Comparison of ENCODE assay signal across 20 cellular contexts in genomic region chr7:104142147-104142546, GRCh38.
"Had no signal": no experiment of that assay in that cellular context is flagged by ENCODE, and none has a peak within 500 bp of the region (broad histone marks: within the 10 kb centered on the region; RNA-seq: fewer than 3 reads in every experiment).

No MANE protein-coding gene starts in this region.

- H3K36me3 ChIP-seq: cardiac muscle cell, right lobe of liver, vagina had no signal

- H3K27ac ChIP-seq: ascending aorta, cardiac muscle cell, dorsolateral prefrontal cortex, foreskin keratinocyte, hepatocyte, right lobe of liver, stomach, vagina had no signal

- H3K4me1 ChIP-seq: ascending aorta, foreskin keratinocyte, right lobe of liver, stomach, vagina had no signal

- ATAC-seq: activated T-cell treated with anti-CD3 and anti-CD28 coated beads, Interleukin-2, amount 50 U/mL, for 72 hours; foreskin keratinocyte; left cardiac atrium; naive thymus-derived CD8-positive, alpha-beta T cell had no signal

- H3K4me3 ChIP-seq: ascending aorta, cardiac muscle cell, dorsolateral prefrontal cortex, hepatocyte, right lobe of liver, smooth muscle cell, stomach, vagina had no signal

- DNase-seq: activated CD4-positive, alpha-beta T cell treated with anti-CD3 and anti-CD28 coated beads, Interleukin-2, amount 50 U/mL, for 1 hour; activated CD4-positive, CD25-positive, alpha-beta regulatory T cell treated with anti-CD3 and anti-CD28 coated beads, Interleukin-2, amount 50 U/mL, for 72 hours; activated CD8-positive, alpha-beta memory T cell treated with anti-CD3 and anti-CD28 coated beads, Interleukin-2, amount 50 U/mL, for 4 hours; activated effector memory CD4-positive, alpha-beta T cell treated with anti-CD3 and anti-CD28 coated beads, Interleukin-2, amount 50 U/mL, for 16 hours; activated naive CD4-positive, alpha-beta T cell treated with anti-CD3 and anti-CD28 coated beads, Interleukin-2, amount 50 U/mL, for 16 hours; activated T-cell treated with anti-CD3 and anti-CD28 coated beads, Interleukin-2, amount 50 U/mL, for 72 hours; dorsolateral prefrontal cortex; foreskin keratinocyte; left cardiac atrium; mesendoderm; naive thymus-derived CD8-positive, alpha-beta T cell; right lobe of liver; stimulated activated CD4-positive, alpha-beta T cell treated with anti-CD3 and anti-CD28 coated beads, Interleukin-4, amount 100 ng/mL, for 1 hour; stomach; trophoblast cell had no signal

- H3K27me3 ChIP-seq: ascending aorta, cardiac muscle cell, dorsolateral prefrontal cortex, foreskin keratinocyte, hepatocyte, right lobe of liver, stomach, vagina had no signal

- H3K9me3 ChIP-seq: ascending aorta, right lobe of liver, stomach, vagina had no signal
